8 cellular contexts compared by ENCODE assay signal in the genomic region with DNA sequence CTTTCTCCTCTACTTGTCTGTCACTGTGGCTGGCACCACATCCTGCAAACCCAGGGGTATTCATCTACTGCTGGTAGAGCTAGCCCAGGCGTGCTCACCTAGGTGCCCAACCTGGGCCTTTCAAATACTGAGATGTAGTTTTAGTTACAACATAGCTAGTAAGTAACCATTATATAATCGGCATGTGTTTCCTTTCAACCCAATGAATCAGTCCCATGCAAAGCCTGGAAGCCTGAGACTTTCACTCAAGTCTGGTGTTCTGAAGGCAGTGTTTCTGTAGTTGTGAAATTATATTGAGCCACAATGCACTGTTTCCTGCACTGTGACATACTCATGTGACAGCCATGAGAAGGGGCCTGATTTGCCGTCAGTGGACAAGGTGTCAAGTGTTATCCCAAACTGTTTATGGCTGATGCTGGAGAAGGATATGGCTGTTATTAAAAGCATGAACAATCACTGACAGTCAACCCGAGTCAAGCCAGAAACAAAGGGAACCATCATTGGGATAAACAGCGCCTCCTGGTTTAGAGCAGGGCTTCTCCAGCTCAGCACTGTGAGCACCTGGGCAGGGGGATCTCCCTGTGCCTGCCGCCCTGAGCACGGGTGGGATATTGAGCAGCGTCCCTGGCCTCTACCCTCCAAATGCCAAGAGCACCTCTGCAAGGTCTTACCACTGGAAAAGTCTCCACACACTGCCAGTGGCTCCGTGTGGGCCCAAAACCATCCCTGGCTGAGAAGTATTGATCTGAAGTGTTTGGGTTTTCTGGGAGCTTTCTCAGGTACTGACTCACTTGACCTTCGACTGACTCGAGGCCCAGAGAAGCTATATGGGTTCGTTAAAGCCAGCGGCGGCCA. TPM values are rescaled to one million over a fixed set of nuclear protein-coding genes. Genes with fewer than 3 reads are reported as not detected.
DNase-seq lines count a peak whose midpoint lies in the region; ATAC-seq and TF ChIP-seq lines count a peak whose summit lies in the region.

No MANE protein-coding gene starts in this region.

- H3F3A ChIP-seq in neural progenitor cell (ENCODE audit: low read depth), result peaks cover 37% of the 10 kb centered on the region

- H3K4me1 ChIP-seq in neural progenitor cell, result peaks cover 13% of the 10 kb centered on the region

- H3K9me3 ChIP-seq in neural progenitor cell (ENCODE audit: low read depth), result no peaks in the 10 kb centered on the region

- no peaks in the 10 kb centered on the region for H3K9me3 Mint-ChIP-seq in neural progenitor cell

- H3K27me3 Mint-ChIP-seq in neural progenitor cell (ENCODE audit: insufficient read depth, low read depth), result peaks cover 14% of the 10 kb centered on the region

- H3K79me2 ChIP-seq in neural progenitor cell (ENCODE audit: low read depth), result peaks cover 76% of the 10 kb centered on the region

- peaks cover 8% of the 10 kb centered on the region for H3K36me3 ChIP-seq in neural progenitor cell

- H4K20me1 ChIP-seq in neural progenitor cell (ENCODE audit: low read depth), result peaks cover 83% of the 10 kb centered on the region

- no peak overlapping the region for H2AFZ ChIP-seq in neural progenitor cell (replicated peaks)

- TF ChIP-seq CTCF in GM12875 (IDR thresholded peaks at IDR 0.05; ENCODE audit: borderline replicate concordance, insufficient read depth, low read depth, low read length), result peak; percentile 24; the same call in 1 of the 2 replicates
- TF ChIP-seq CTCF in epithelial cell of esophagus (IDR thresholded peaks at IDR 0.05; ENCODE audit: insufficient read depth, low read depth, low read length, missing control alignments), result peak; percentile 56
- peak; percentile 46 for TF ChIP-seq CTCF in neural progenitor cell (IDR thresholded peaks at IDR 0.05)

- peak overlapping the region; percentile 68 for H3K4me3 ChIP-seq in GM12875 (ENCODE audit: low read depth, low read length)
- peak overlapping the region; percentile 72 for H3K4me3 ChIP-seq in epithelial cell of esophagus (ENCODE audit: low read length)
- peak overlapping the region; percentile 92 for H3K4me3 ChIP-seq in neural progenitor cell

- peak; percentile 56 for ATAC-seq in SK-N-SH treated with all-trans-retinoic acid at 6 μM for 48 hours
- ATAC-seq in HG03432 (IDR thresholded peaks at IDR 0.05; ENCODE audit: unreplicated experiment), result no peak
- no peak for ATAC-seq in HG02623 (IDR thresholded peaks at IDR 0.05; ENCODE audit: unreplicated experiment)

- peak overlapping the region; percentile 96 for H3K4me3 Mint-ChIP-seq in neural progenitor cell

- H3K36me3 Mint-ChIP-seq in neural progenitor cell, result peaks cover 33% of the 10 kb centered on the region

- H3K27ac ChIP-seq in neural progenitor cell, result no peak overlapping the region

- H3K4me2 ChIP-seq in neural progenitor cell, result peak overlapping the region; percentile 96

- H3K9ac ChIP-seq in neural progenitor cell, result peak overlapping the region; percentile 93

- peak overlapping the region; percentile 83 for H3K27ac Mint-ChIP-seq in neural progenitor cell

- no peaks in the 10 kb centered on the region for H3K27me3 ChIP-seq in neural progenitor cell

- H3K4me1 Mint-ChIP-seq in neural progenitor cell, result peaks cover 38% of the 10 kb centered on the region

- peak; percentile 30 to 45 for DNase-seq in AML-193 (lab: John Stamatoyannopoulos, UW)
- peak; percentile 70 for DNase-seq in epithelial cell of esophagus (ENCODE audit: low read depth)
- peak; percentile 54 for DNase-seq in neural progenitor cell (ENCODE audit: low spot score)
- no peak for DNase-seq in NCI-H1930 (lab: John Stamatoyannopoulos, UW)

TF ChIP-seq in SK-N-SH treated with all-trans-retinoic acid at 6 μM for 48 hours, 23 proteins besides CTCF, POLR2A, EP300 and RAD21:
- TF ChIP-seq, protein P1, sequence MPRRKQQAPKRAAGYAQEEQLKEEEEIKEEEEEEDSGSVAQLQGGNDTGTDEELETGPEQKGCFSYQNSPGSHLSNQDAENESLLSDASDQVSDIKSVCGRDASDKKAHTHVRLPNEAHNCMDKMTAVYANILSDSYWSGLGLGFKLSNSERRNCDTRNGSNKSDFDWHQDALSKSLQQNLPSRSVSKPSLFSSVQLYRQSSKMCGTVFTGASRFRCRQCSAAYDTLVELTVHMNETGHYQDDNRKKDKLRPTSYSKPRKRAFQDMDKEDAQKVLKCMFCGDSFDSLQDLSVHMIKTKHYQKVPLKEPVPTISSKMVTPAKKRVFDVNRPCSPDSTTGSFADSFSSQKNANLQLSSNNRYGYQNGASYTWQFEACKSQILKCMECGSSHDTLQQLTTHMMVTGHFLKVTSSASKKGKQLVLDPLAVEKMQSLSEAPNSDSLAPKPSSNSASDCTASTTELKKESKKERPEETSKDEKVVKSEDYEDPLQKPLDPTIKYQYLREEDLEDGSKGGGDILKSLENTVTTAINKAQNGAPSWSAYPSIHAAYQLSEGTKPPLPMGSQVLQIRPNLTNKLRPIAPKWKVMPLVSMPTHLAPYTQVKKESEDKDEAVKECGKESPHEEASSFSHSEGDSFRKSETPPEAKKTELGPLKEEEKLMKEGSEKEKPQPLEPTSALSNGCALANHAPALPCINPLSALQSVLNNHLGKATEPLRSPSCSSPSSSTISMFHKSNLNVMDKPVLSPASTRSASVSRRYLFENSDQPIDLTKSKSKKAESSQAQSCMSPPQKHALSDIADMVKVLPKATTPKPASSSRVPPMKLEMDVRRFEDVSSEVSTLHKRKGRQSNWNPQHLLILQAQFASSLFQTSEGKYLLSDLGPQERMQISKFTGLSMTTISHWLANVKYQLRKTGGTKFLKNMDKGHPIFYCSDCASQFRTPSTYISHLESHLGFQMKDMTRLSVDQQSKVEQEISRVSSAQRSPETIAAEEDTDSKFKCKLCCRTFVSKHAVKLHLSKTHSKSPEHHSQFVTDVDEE (CRISPR knock-in tag; IDR thresholded peaks at IDR 0.05), result no peak
- TF ChIP-seq, protein P2, sequence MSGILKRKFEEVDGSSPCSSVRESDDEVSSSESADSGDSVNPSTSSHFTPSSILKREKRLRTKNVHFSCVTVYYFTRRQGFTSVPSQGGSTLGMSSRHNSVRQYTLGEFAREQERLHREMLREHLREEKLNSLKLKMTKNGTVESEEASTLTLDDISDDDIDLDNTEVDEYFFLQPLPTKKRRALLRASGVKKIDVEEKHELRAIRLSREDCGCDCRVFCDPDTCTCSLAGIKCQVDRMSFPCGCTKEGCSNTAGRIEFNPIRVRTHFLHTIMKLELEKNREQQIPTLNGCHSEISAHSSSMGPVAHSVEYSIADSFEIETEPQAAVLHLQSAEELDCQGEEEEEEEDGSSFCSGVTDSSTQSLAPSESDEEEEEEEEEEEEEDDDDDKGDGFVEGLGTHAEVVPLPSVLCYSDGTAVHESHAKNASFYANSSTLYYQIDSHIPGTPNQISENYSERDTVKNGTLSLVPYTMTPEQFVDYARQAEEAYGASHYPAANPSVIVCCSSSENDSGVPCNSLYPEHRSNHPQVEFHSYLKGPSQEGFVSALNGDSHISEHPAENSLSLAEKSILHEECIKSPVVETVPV (CRISPR knock-in tag; IDR thresholded peaks at IDR 0.05), result no peak
- no peak for TF ChIP-seq ARNTL (CRISPR knock-in tag; IDR thresholded peaks at IDR 0.05; ENCODE audit: borderline replicate concordance, low read depth)
- TF ChIP-seq ESRRG (CRISPR knock-in tag; IDR thresholded peaks at IDR 0.05), result no peak
- no peak for TF ChIP-seq RARB (CRISPR knock-in tag; IDR thresholded peaks at IDR 0.05)
- TF ChIP-seq ZNF70 (CRISPR knock-in tag; IDR thresholded peaks at IDR 0.05), result no peak
- no peak for TF ChIP-seq CSDC2 (CRISPR knock-in tag; IDR thresholded peaks at IDR 0.05)
- TF ChIP-seq ZFP30 (CRISPR knock-in tag; IDR thresholded peaks at IDR 0.05), result no peak
- TF ChIP-seq, protein P3, sequence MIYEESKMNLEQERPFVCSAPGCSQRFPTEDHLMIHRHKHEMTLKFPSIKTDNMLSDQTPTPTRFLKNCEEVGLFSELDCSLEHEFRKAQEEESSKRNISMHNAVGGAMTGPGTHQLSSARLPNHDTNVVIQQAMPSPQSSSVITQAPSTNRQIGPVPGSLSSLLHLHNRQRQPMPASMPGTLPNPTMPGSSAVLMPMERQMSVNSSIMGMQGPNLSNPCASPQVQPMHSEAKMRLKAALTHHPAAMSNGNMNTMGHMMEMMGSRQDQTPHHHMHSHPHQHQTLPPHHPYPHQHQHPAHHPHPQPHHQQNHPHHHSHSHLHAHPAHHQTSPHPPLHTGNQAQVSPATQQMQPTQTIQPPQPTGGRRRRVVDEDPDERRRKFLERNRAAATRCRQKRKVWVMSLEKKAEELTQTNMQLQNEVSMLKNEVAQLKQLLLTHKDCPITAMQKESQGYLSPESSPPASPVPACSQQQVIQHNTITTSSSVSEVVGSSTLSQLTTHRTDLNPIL (CRISPR knock-in tag; IDR thresholded peaks at IDR 0.05; ENCODE audit: low read depth), result no peak
- no peak for TF ChIP-seq ZNF565 (CRISPR knock-in tag; conservative IDR thresholded peaks at IDR 0.05; ENCODE audit: low read depth)
- TF ChIP-seq ZNF8 (CRISPR knock-in tag; IDR thresholded peaks at IDR 0.05), result no peak
- TF ChIP-seq BACH2 (CRISPR knock-in tag; IDR thresholded peaks at IDR 0.05; ENCODE audit: borderline replicate concordance), result no peak
- no peak for TF ChIP-seq PPARA (CRISPR knock-in tag; IDR thresholded peaks at IDR 0.05; ENCODE audit: borderline replicate concordance)
- TF ChIP-seq SNAI2 (CRISPR knock-in tag; IDR thresholded peaks at IDR 0.05), result no peak
- no peak for TF ChIP-seq GLIS3 (CRISPR knock-in tag; IDR thresholded peaks at IDR 0.05)
- TF ChIP-seq TOX (CRISPR knock-in tag; IDR thresholded peaks at IDR 0.05; ENCODE audit: borderline replicate concordance), result no peak
- no peak for TF ChIP-seq ZC3H10 (CRISPR knock-in tag; IDR thresholded peaks at IDR 0.05)
- TF ChIP-seq ISL1 (CRISPR knock-in tag; IDR thresholded peaks at IDR 0.05), result no peak
- no peak for TF ChIP-seq TCF4 (CRISPR knock-in tag; IDR thresholded peaks at IDR 0.05; ENCODE audit: borderline replicate concordance)

RNA-seq across cellular contexts. Expression of a gene that starts 1.6 kb away (rescaled TPM):
- 237 and 310 TPM in 2 replicates for total RNA-seq in neural progenitor cell (ENCODE audit: low replicate concordance)

RNA-seq across cellular contexts. Expression of a gene that starts 1.9 kb away (rescaled TPM):
- total RNA-seq in neural progenitor cell (ENCODE audit: low replicate concordance), result 25.5 and 26.1 TPM in 2 replicates

RNA-seq across cellular contexts. Expression of a gene that starts 19.3 kb away (rescaled TPM):
- 52.6 and 82.1 TPM in 2 replicates for total RNA-seq in neural progenitor cell (ENCODE audit: low replicate concordance)

RNA-seq across cellular contexts. Expression of a gene that starts 41.2 kb away (rescaled TPM):
- total RNA-seq in neural progenitor cell (ENCODE audit: low replicate concordance), result 16.2 and 19.2 TPM in 2 replicates

Comparison
In these comparisons a context has a peak if more than half of its experiments do, and no peak if none do; other contexts are left out.
1. DNase-seq: peak in AML-193 (2 of 2), epithelial cell of esophagus (single experiment) and neural progenitor cell (single experiment); none in NCI-H1930 (0 of 2).
2. Peak in every context shown above with its lines, with median percentiles within 50 percentile points of each other: H3K4me3 ChIP-seq and CTCF ChIP-seq.